ENCODE assay signal across 8 cellular contexts in genomic region chr19:3700242-3701032, GRCh38. TPM values are rescaled to one million over a fixed set of nuclear protein-coding genes. Genes with fewer than 3 reads are reported as not detected.
DNase-seq lines count a peak whose midpoint lies in the region; ATAC-seq, FAIRE-seq and TF ChIP-seq lines count a peak whose summit lies in the region.

Gene PIP5K1C, minus strand, starts transcription at chr19:3700468. Its CDS starts 78 bp downstream, at chr19:3700390.

- 8% methylated on average over 13 of the region's 82 CpGs for WGBS in HepG2 (ENCODE audit: low lambda C conversion rate)

- intact Hi-C loops in HepG2 (cut with micrococcal nuclease; ENCODE audit: unreplicated experiment) = loop anchor here (5.0 to 10.0 kb wide), 2 partner anchors 33 to 64 kb away; partner anchors contain the start of genes APBA3 and MRPL54

- no peaks in the 10 kb centered on the region for H3K9me3 ChIP-seq in HepG2 (ENCODE audit: low read length)

- H4K20me1 ChIP-seq in HepG2 (ENCODE audit: insufficient read depth, low read length) = peaks cover 5% of the 10 kb centered on the region; the same call in 1 of the 2 replicates

- BruUV-seq in HepG2 (replicated peaks; lab: Mats Ljungman, UMichigan) = no TSS peak

- H3K27ac ChIP-seq in coronary artery (peak within 1 kb of the TSS; percentile 82 to 97), HepG2 (ENCODE audit: extremely low read length, insufficient read depth, low read length) (peak within 1 kb of the TSS; percentile 18)

- peak; percentile 81 for TF ChIP-seq RAD21 in HepG2 (CRISPR knock-in tag; IDR thresholded peaks at IDR 0.05)

- no peak for TF ChIP-seq EP300 in HepG2 (IDR thresholded peaks at IDR 0.05; ENCODE audit: low read depth in 2 of 2, low read length in 2 of 2)
- TF ChIP-seq EP300 in HepG2 (CRISPR knock-in tag; IDR thresholded peaks at IDR 0.05; ENCODE audit: borderline replicate concordance) = no peak

- TF ChIP-seq POLR2A in HepG2 (IDR thresholded peaks at IDR 0.05; ENCODE audit: insufficient read depth in 1 of 2, low read depth in 2 of 2, low read length in 2 of 2) = peak in 1 of 2 experiments; percentile 44; a peak in 1 of 4 replicates

- H3K4me1 ChIP-seq in HepG2 (ENCODE audit: insufficient read depth, low read length) = peaks cover 15% of the 10 kb centered on the region

- H2AFZ ChIP-seq in HepG2 (ENCODE audit: low read length) = no peak within 1 kb of the TSS

- peaks cover 26% of the 10 kb centered on the region for H3K79me2 ChIP-seq in HepG2 (ENCODE audit: insufficient read depth, low read length)

- POLR2A ChIA-PET in HepG2 (lab: Yijun Ruan, JAX) = interaction anchor here (1.0 kb wide), 1 partner anchor 13 kb away, joined by 3 read pairs; no protein-coding TSS in a partner anchor

- ATAC-seq in GM18907 (IDR thresholded peaks at IDR 0.05; ENCODE audit: unreplicated experiment) (peak; percentile 79), HG03159 (IDR thresholded peaks at IDR 0.05; ENCODE audit: unreplicated experiment) (peak; percentile 84), HepG2 (peak; percentile 73)

- DNase-seq in AG10803 (ENCODE audit: low read depth) = peak; percentile 77
- peak; percentile 92 for DNase-seq in NCI-H345 (lab: John Stamatoyannopoulos, UW)
- peak; percentile 95 for DNase-seq in activated CD4-positive, alpha-beta T cell treated with anti-CD3 and anti-CD28 coated beads for 48 hours
- peak; percentile 85 for DNase-seq in coronary artery (ENCODE audit: low spot score)
- peak; percentile 64 for DNase-seq in HepG2 (ENCODE audit: low spot score)
- peak; percentile 94 for DNase-seq in stimulated activated CD4-positive, alpha-beta T cell treated with anti-CD3 and anti-CD28 coated beads, Interleukin-4, amount 100 ng/mL, for 24 hours

- H3K4me3 ChIP-seq in AG10803 (ENCODE audit: low read length) = peak within 1 kb of the TSS; percentile 85
- H3K4me3 ChIP-seq in coronary artery = peak within 1 kb of the TSS; percentile 99
- peak within 1 kb of the TSS; percentile 81 to 93 (median 89) for H3K4me3 ChIP-seq in HepG2 (replicated peaks in 1 of 3; ENCODE audit: insufficient read depth in 1 of 3, low read depth in 2 of 3, low read length in 3 of 3)

- FAIRE-seq in HepG2 (lab: Jason Lieb, UNC) = peak; percentile 15

- H3K9ac ChIP-seq in HepG2 (ENCODE audit: insufficient read depth, low read depth, low read length) = peak within 1 kb of the TSS; percentile 85

- H3K27me3 ChIP-seq in HepG2 (ENCODE audit: control insufficient read depth in 1 of 2, insufficient read depth in 2 of 2, low read length in 2 of 2) = no peaks in the 10 kb centered on the region; a peak in 1 of 5 replicates

- CTCF ChIA-PET in HepG2 (lab: Yijun Ruan, JAX; ENCODE audit: low intra/inter-chr PET ratio, low total read pairs) = interaction anchor here (1.3 kb wide), 1 partner anchor 34 kb away, joined by 5 read pairs; no protein-coding TSS in a partner anchor

- H3K4me2 ChIP-seq in HepG2 (ENCODE audit: low read depth, low read length) = peak within 1 kb of the TSS; percentile 97

- TF ChIP-seq CTCF in AG10803 (conservative IDR thresholded peaks at IDR 0.05; ENCODE audit: low read length) (peak; percentile 65), coronary artery (IDR thresholded peaks at IDR 0.05) (peak; percentile 81), HepG2 (CRISPR knock-in tag; IDR thresholded peaks at IDR 0.05) (peak; percentile 82)

- no peaks in the 10 kb centered on the region for H3K36me3 ChIP-seq in HepG2 (replicated peaks in 1 of 2; ENCODE audit: control insufficient read depth in 1 of 2, insufficient read depth in 2 of 2, low read length in 2 of 2)

- in situ Hi-C loops in HepG2 (cut with HindIII; ENCODE audit: extremely low pct_ligation_motif_present, low pct_unique_long_range_greater_than_20kb) = no loop called here

TF ChIP-seq in HepG2, 621 proteins besides CTCF, POLR2A, EP300 and RAD21 (continues in another document):
- TF ChIP-seq AKAP8 (CRISPR knock-in tag; IDR thresholded peaks at IDR 0.05) (no peak; the same call in 1 of the 2 replicates), TBX2 (CRISPR knock-in tag; IDR thresholded peaks at IDR 0.05; ENCODE audit: borderline replicate concordance) (peak; percentile 49; the same call in 1 of the 2 replicates), ZBTB2 (CRISPR knock-in tag; IDR thresholded peaks at IDR 0.05; ENCODE audit: low read depth) (peak; percentile 81; the same call in 1 of the 2 replicates), NFKBIZ (CRISPR knock-in tag; IDR thresholded peaks at IDR 0.05) (no peak), ZNF33A (CRISPR knock-in tag; IDR thresholded peaks at IDR 0.05; ENCODE audit: borderline replicate concordance) (no peak), ZNF33B (CRISPR knock-in tag; IDR thresholded peaks at IDR 0.05) (no peak), ZNF10 (CRISPR knock-in tag; IDR thresholded peaks at IDR 0.05; ENCODE audit: borderline replicate concordance, low read depth) (no peak), ZNF740 (CRISPR knock-in tag; IDR thresholded peaks at IDR 0.05) (no peak), FIP1L1 (IDR thresholded peaks at IDR 0.05; ENCODE audit: borderline replicate concordance, insufficient read depth, low read depth, low read length) (no peak), FOXA1 (IDR thresholded peaks at IDR 0.05) (no peak), FOXA1 (CRISPR knock-in tag; IDR thresholded peaks at IDR 0.05) (peak; percentile 39; the same call in 1 of the 2 replicates), HOXA9 (CRISPR knock-in tag; IDR thresholded peaks at IDR 0.05; ENCODE audit: borderline replicate concordance) (no peak), SKIL (CRISPR knock-in tag; IDR thresholded peaks at IDR 0.05; ENCODE audit: borderline replicate concordance) (no peak), ZNF747 (CRISPR knock-in tag; IDR thresholded peaks at IDR 0.05; ENCODE audit: borderline replicate concordance) (no peak), THYN1 (CRISPR knock-in tag; IDR thresholded peaks at IDR 0.05; ENCODE audit: borderline replicate concordance, low read depth) (no peak), NR2F6 (IDR thresholded peaks at IDR 0.05) (peak; percentile 30; the same call in 1 of the 2 replicates), NR2F6 (CRISPR knock-in tag; IDR thresholded peaks at IDR 0.05) (peak; percentile 31; the same call in 1 of the 2 replicates), TP53 (CRISPR knock-in tag; conservative IDR thresholded peaks at IDR 0.05) (no peak), ZBTB21 (CRISPR knock-in tag; IDR thresholded peaks at IDR 0.05) (no peak), ZNF326 (CRISPR knock-in tag; IDR thresholded peaks at IDR 0.05; ENCODE audit: borderline replicate concordance) (no peak)

RNA-seq across cellular contexts. Expression of gene PIP5K1C, which starts in this region (rescaled TPM):
- 4.3 and 5.2 TPM in 2 replicates for total RNA-seq in HepG2 (2016; rRNA removed; fragmentation: Illumina TruSeq; extraction: Trizol)
- total RNA-seq in HepG2 (2016; cell fraction: cytosol; rRNA removed; fragmentation: Illumina TruSeq; extraction: Trizol; ENCODE audit: low read depth) = 7.1 TPM in 2 replicates
- 3.5 and 4.4 TPM in 2 replicates for total RNA-seq in HepG2 (2016; cell fraction: insoluble cytoplasmic fraction; rRNA removed; fragmentation: Illumina TruSeq; extraction: Trizol)
- total RNA-seq in HepG2 (2016; cell fraction: membrane; rRNA removed; fragmentation: Illumina TruSeq; extraction: Trizol) = 6.2 and 6.4 TPM in 2 replicates
- total RNA-seq in HepG2 (2016; cell fraction: nucleus; rRNA removed; fragmentation: Illumina TruSeq; extraction: Trizol) = 3.7 and 4.3 TPM in 2 replicates
- polyA plus RNA-seq in HepG2 (2011; rRNA removed) = 3.6 and 4.8 TPM in 2 replicates
- polyA plus RNA-seq in HepG2 (2011; cell fraction: cytosol; rRNA removed) = 1.9 and 2.3 TPM in 2 replicates
- polyA plus RNA-seq in HepG2 (2011; cell fraction: nucleus; rRNA removed) = 11.5 and 14.0 TPM in 2 replicates
- 6.4 and 8.6 TPM in 2 replicates for polyA plus RNA-seq in HepG2 (2012)
- polyA plus RNA-seq in HepG2 (2016; cell fraction: cytosol; fragmentation: Illumina TruSeq; extraction: Trizol; ENCODE audit: low read depth) = 0.99 and 1.0 TPM in 2 replicates
- polyA plus RNA-seq in HepG2 (2016; cell fraction: insoluble cytoplasmic fraction; fragmentation: Illumina TruSeq; extraction: Trizol; ENCODE audit: low read depth) = 6.8 and 10.5 TPM in 2 replicates
- 4.0 and 4.6 TPM in 2 replicates for polyA plus RNA-seq in HepG2 (2016; cell fraction: membrane; fragmentation: Illumina TruSeq; extraction: Trizol; ENCODE audit: low read depth)
- polyA plus RNA-seq in HepG2 (2016; cell fraction: nucleus; fragmentation: Illumina TruSeq; extraction: Trizol; ENCODE audit: insufficient read depth, low read depth) = 16.9 and 17.1 TPM in 2 replicates
- 21.9 and 27.3 TPM in 2 replicates for polyA minus RNA-seq in HepG2 (2011; rRNA and poly(A)+ RNA removed; ENCODE audit: low replicate concordance)
- polyA minus RNA-seq in HepG2 (2011; cell fraction: cytosol; rRNA and poly(A)+ RNA removed) = 6.3 and 12.3 TPM in 2 replicates
- 5.9 and 6.3 TPM in 2 replicates for polyA minus RNA-seq in HepG2 (2011; cell fraction: nucleus; rRNA and poly(A)+ RNA removed)

Comparison
In these comparisons a context has a peak if more than half of its experiments do, and no peak if none do; other contexts are left out.
1. Peak in every context shown above with its lines: DNase-seq, ATAC-seq, H3K4me3 ChIP-seq and H3K27ac ChIP-seq.